Comparison of ENCODE assay signal across 9 cellular contexts in the genomic region with DNA sequence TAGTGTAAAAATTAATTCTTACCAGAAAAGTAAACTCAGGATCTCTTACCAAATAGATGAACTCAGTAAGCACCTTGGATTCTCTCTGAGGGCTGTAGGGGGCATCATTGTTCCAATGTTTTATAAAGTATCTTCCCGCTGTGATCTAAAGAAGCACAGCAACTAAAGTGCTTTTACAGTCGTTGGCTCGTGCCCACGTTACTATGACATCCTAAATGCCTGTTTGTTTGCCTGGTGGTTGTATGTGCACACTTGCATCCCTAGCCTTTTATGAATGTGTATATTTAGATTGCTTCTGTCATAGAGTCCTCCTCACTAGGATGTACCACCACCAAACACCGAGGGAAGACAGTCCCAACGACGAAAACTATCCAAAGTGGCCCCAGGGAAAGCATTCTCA. TPM values are rescaled to one million over a fixed set of nuclear protein-coding genes. Genes with fewer than 3 reads are reported as not detected.
A peak's percentile ranks its signal among the peaks of the same experiment; 100 is the strongest.
DNase-seq lines count a peak whose midpoint lies in the region; ATAC-seq and TF ChIP-seq lines count a peak whose summit lies in the region.
"Had no signal": no experiment of that assay in that cellular context is flagged by ENCODE, and none has a peak within 500 bp of the region (broad histone marks: within the 10 kb centered on the region; RNA-seq: fewer than 3 reads in every experiment).

No MANE protein-coding gene starts in this region.

- peaks cover 6% of the 10 kb centered on the region for H3K36me3 Mint-ChIP-seq in Caco-2 (ENCODE audit: insufficient read depth, unreplicated experiment)
- H3K36me3 Mint-ChIP-seq in activated T-helper 1 cell treated with anti-CD3 and anti-CD28 coated beads, Interleukin-12 subunit alpha, Interleukin-12 subunit beta, Interleukin-2, Interleukin-4 antibody, amounts not matched to agents 30 ng/mL and 10 ng/mL and 1 ng/mL, durations not matched to agents 14 hours and 24 hours and 36 hours (ENCODE audit: low read depth) = peaks cover 3% of the 10 kb centered on the region

- H3K27ac ChIP-seq in cardiac muscle cell = no peak overlapping the region

- intact Hi-C loops in Caco-2 (cut with micrococcal nuclease; ENCODE audit: unreplicated experiment) = loop anchor here (2.0 to 5.0 kb wide), 2 partner anchors 67 to 803 kb away; no protein-coding TSS in a partner anchor
- intact Hi-C loops in activated T-helper 1 cell treated with anti-CD3 and anti-CD28 coated beads, Interleukin-12 subunit alpha, Interleukin-12 subunit beta, Interleukin-2, Interleukin-4 antibody, amounts not matched to agents 30 ng/mL and 10 ng/mL and 1 ng/mL, durations not matched to agents 14 hours and 24 hours and 36 hours (cut with micrococcal nuclease) = loop anchor here (1.0 to 10.0 kb wide), 3 partner anchors 67 to 1075 kb away; no protein-coding TSS in a partner anchor

- peaks cover 25% of the 10 kb centered on the region for H3K4me1 Mint-ChIP-seq in Caco-2 (ENCODE audit: low read depth, unreplicated experiment)
- H3K4me1 Mint-ChIP-seq in activated T-helper 1 cell treated with anti-CD3 and anti-CD28 coated beads, Interleukin-12 subunit alpha, Interleukin-12 subunit beta, Interleukin-2, Interleukin-4 antibody, amounts not matched to agents 30 ng/mL and 10 ng/mL and 1 ng/mL, durations not matched to agents 14 hours and 24 hours and 36 hours (ENCODE audit: low read depth) = peaks cover 19% of the 10 kb centered on the region

- no peak for ATAC-seq in GM21381 (IDR thresholded peaks at IDR 0.05; ENCODE audit: unreplicated experiment)
- ATAC-seq: T-cell had no signal

- POLR2A ChIA-PET in Caco-2 (lab: Charles Lee) = no interaction called here

- CTCF ChIA-PET in Caco-2 (lab: Charles Lee) = no interaction called here

- H3K9me3 Mint-ChIP-seq in Caco-2 (ENCODE audit: unreplicated experiment) = no peaks in the 10 kb centered on the region
- H3K9me3 Mint-ChIP-seq in activated T-helper 1 cell treated with anti-CD3 and anti-CD28 coated beads, Interleukin-12 subunit alpha, Interleukin-12 subunit beta, Interleukin-2, Interleukin-4 antibody, amounts not matched to agents 30 ng/mL and 10 ng/mL and 1 ng/mL, durations not matched to agents 14 hours and 24 hours and 36 hours = no peaks in the 10 kb centered on the region
- H3K9me3 Mint-ChIP-seq: T-cell had no signal

- DNase-seq in Caco-2 (no peak), H7 (peak; percentile 45), NCI-H2107 treated with DMSO at 0.1 percent for 48 hours (lab: John Stamatoyannopoulos, UW; ENCODE audit: unreplicated experiment) (peak; percentile 76), cardiac muscle cell (ENCODE audit: low read depth in 1 of 2, low spot score in 1 of 2) (peak; percentile 62 to 93), retinal pigment epithelial cell (ENCODE audit: low read depth) (no peak), HPDE6-E6E7 (ENCODE audit: extremely low spot score) (no peak)
- peak; percentile 2 for DNase-seq in activated T-helper 1 cell treated with anti-CD3 and anti-CD28 coated beads, Interleukin-12 subunit alpha, Interleukin-12 subunit beta, Interleukin-2, Interleukin-4 antibody, amounts not matched to agents 30 ng/mL and 10 ng/mL and 1 ng/mL, durations not matched to agents 14 hours and 24 hours and 36 hours (ENCODE audit: low spot score)

- H3K27ac Mint-ChIP-seq in Caco-2 (ENCODE audit: unreplicated experiment) = no peak overlapping the region
- no peak overlapping the region for H3K27ac Mint-ChIP-seq in activated T-helper 1 cell treated with anti-CD3 and anti-CD28 coated beads, Interleukin-12 subunit alpha, Interleukin-12 subunit beta, Interleukin-2, Interleukin-4 antibody, amounts not matched to agents 30 ng/mL and 10 ng/mL and 1 ng/mL, durations not matched to agents 14 hours and 24 hours and 36 hours
- H3K27ac Mint-ChIP-seq: T-cell had no signal

- H3K27me3 ChIP-seq in Caco-2 (replicated peaks; ENCODE audit: control insufficient read depth, insufficient read depth, low read length) (no peaks in the 10 kb centered on the region), H7 (ENCODE audit: control insufficient read depth, insufficient read depth, low read length) (no peaks in the 10 kb centered on the region), cardiac muscle cell (no peaks in the 10 kb centered on the region)

- H3K9me3 ChIP-seq in Caco-2 (no peaks in the 10 kb centered on the region), cardiac muscle cell (ENCODE audit: low read depth) (no peaks in the 10 kb centered on the region)

- H3K36me3 ChIP-seq in Caco-2 (ENCODE audit: control insufficient read depth, insufficient read depth, low read length) (no peaks in the 10 kb centered on the region), H7 (replicated peaks; ENCODE audit: control insufficient read depth, insufficient read depth, low read length) (no peaks in the 10 kb centered on the region), cardiac muscle cell (no peaks in the 10 kb centered on the region)

- no peak overlapping the region for H3K4me3 Mint-ChIP-seq in Caco-2 (ENCODE audit: unreplicated experiment)
- H3K4me3 Mint-ChIP-seq in activated T-helper 1 cell treated with anti-CD3 and anti-CD28 coated beads, Interleukin-12 subunit alpha, Interleukin-12 subunit beta, Interleukin-2, Interleukin-4 antibody, amounts not matched to agents 30 ng/mL and 10 ng/mL and 1 ng/mL, durations not matched to agents 14 hours and 24 hours and 36 hours = no peak overlapping the region
- H3K4me3 Mint-ChIP-seq: T-cell had no signal

- peaks cover 19% of the 10 kb centered on the region; the same call in 1 of the 2 replicates for H3K4me1 ChIP-seq in Caco-2
- no peaks in the 10 kb centered on the region for H3K4me1 ChIP-seq in cardiac muscle cell (ENCODE audit: low read depth)

- BruUV-seq in Caco-2 (replicated peaks; lab: Mats Ljungman, UMichigan) = no TSS peak

- TF ChIP-seq CTCF in Caco-2 (IDR thresholded peaks at IDR 0.05; ENCODE audit: insufficient read depth in 1 of 2, low read depth in 1 of 2, low read length in 1 of 2, severe bottlenecking in 1 of 2, unreplicated experiment in 1 of 2) = peak; percentile 19 to 21
- TF ChIP-seq CTCF in cardiac muscle cell (IDR thresholded peaks at IDR 0.05; ENCODE audit: low read depth, low read length) = peak; percentile 73
- TF ChIP-seq CTCF in retinal pigment epithelial cell (conservative IDR thresholded peaks at IDR 0.05; ENCODE audit: low read depth, low read length) = peak; percentile 49

- H3K4me3 ChIP-seq in Caco-2 (ENCODE audit: low read depth, low read length) = no peak overlapping the region
- H3K4me3 ChIP-seq in H7 (ENCODE audit: insufficient read depth, low read depth, low read length) = no peak overlapping the region
- H3K4me3 ChIP-seq in cardiac muscle cell = no peak overlapping the region
- no peak overlapping the region for H3K4me3 ChIP-seq in retinal pigment epithelial cell (ENCODE audit: low read length)

- no peaks in the 10 kb centered on the region for H3K27me3 Mint-ChIP-seq in Caco-2 (ENCODE audit: insufficient read depth, unreplicated experiment)
- no peaks in the 10 kb centered on the region for H3K27me3 Mint-ChIP-seq in activated T-helper 1 cell treated with anti-CD3 and anti-CD28 coated beads, Interleukin-12 subunit alpha, Interleukin-12 subunit beta, Interleukin-2, Interleukin-4 antibody, amounts not matched to agents 30 ng/mL and 10 ng/mL and 1 ng/mL, durations not matched to agents 14 hours and 24 hours and 36 hours (ENCODE audit: insufficient read depth)
- H3K27me3 Mint-ChIP-seq: T-cell had no signal

RNA-seq across cellular contexts. Expression of a gene that starts 34.5 kb away (rescaled TPM):
- total RNA-seq in Caco-2 (2022) (8.5 and 8.8 TPM in 2 replicates), cardiac muscle cell (3.3 and 4.1 TPM in 2 replicates)
- 3.9 TPM in 2 replicates for total RNA-seq in H7 (2014; rRNA removed; shearing (Covaris generic))
- 5.0 and 5.8 TPM in 2 replicates for total RNA-seq in activated T-helper 1 cell treated with anti-CD3 and anti-CD28 coated beads, Interleukin-12 subunit alpha, Interleukin-12 subunit beta, Interleukin-2, Interleukin-4 antibody, amounts not matched to agents 30 ng/mL and 10 ng/mL and 1 ng/mL, durations not matched to agents 14 hours and 24 hours and 36 hours
- 2.5 and 2.7 TPM in 2 replicates for polyA plus RNA-seq in cardiac muscle cell

RNA-seq across cellular contexts. Expression of a gene that starts 35.6 kb away (rescaled TPM):
- total RNA-seq in Caco-2 (2022) (15.0 and 15.3 TPM in 2 replicates), cardiac muscle cell (8.7 and 9.1 TPM in 2 replicates)
- 14.6 and 16.7 TPM in 2 replicates for total RNA-seq in H7 (2014; rRNA removed; shearing (Covaris generic))
- total RNA-seq in activated T-helper 1 cell treated with anti-CD3 and anti-CD28 coated beads, Interleukin-12 subunit alpha, Interleukin-12 subunit beta, Interleukin-2, Interleukin-4 antibody, amounts not matched to agents 30 ng/mL and 10 ng/mL and 1 ng/mL, durations not matched to agents 14 hours and 24 hours and 36 hours = 6.7 and 7.5 TPM in 2 replicates
- polyA plus RNA-seq in cardiac muscle cell = 33.0 and 45.9 TPM in 2 replicates

Comparison
In these comparisons a context has a peak if more than half of its experiments do, and no peak if none do; other contexts are left out.
1. DNase-seq: peak in H7 (single experiment), NCI-H2107 treated with DMSO at 0.1 percent for 48 hours (single experiment), activated T-helper 1 cell treated with anti-CD3 and anti-CD28 coated beads, Interleukin-12 subunit alpha, Interleukin-12 subunit beta, Interleukin-2, Interleukin-4 antibody, amounts not matched to agents 30 ng/mL and 10 ng/mL and 1 ng/mL, durations not matched to agents 14 hours and 24 hours and 36 hours (single experiment) and cardiac muscle cell (2 of 2); none in Caco-2 (0 of 2), retinal pigment epithelial cell (single experiment) and HPDE6-E6E7 (single experiment).
2. CTCF ChIP-seq: peak in every context shown above with its lines; median percentile 73 in cardiac muscle cell; 49 in retinal pigment epithelial cell; 20 in Caco-2.